23 cellular contexts compared by ENCODE assay signal in genomic region chr1:2337081-2337480, GRCh38.
"Had no signal": no experiment of that assay in that cellular context is flagged by ENCODE, and none has a peak within 500 bp of the region (broad histone marks: within the 10 kb centered on the region; RNA-seq: fewer than 3 reads in every experiment).

No MANE protein-coding gene starts in this region.

- H3K36me3 ChIP-seq: colonic mucosa, esophagus muscularis mucosa, esophagus squamous epithelium, gastrocnemius medialis, gastroesophageal sphincter, heart left ventricle, heart right ventricle had no signal

- DNase-seq: colonic mucosa; cortex of kidney; dermis blood vessel endothelial cell; dorsolateral prefrontal cortex; effector CD4-positive, alpha-beta T cell; effector CD8-positive, alpha-beta T cell; effector memory CD4-positive, alpha-beta T cell; effector memory CD8-positive, alpha-beta T cell; endodermal cell; erythroblast; esophagus squamous epithelium; foreskin fibroblast; foreskin keratinocyte; foreskin melanocyte; gastrocnemius medialis; glutamatergic neuron; head of caudate nucleus; heart left ventricle; heart right ventricle had no signal

- H3K4me3 ChIP-seq: colonic mucosa, coronary artery, dorsolateral prefrontal cortex, esophagus muscularis mucosa, esophagus squamous epithelium, gastrocnemius medialis, gastroesophageal sphincter, heart left ventricle, heart right ventricle had no signal

- H3K27ac ChIP-seq: colonic mucosa, coronary artery, dorsolateral prefrontal cortex, epithelial cell of prostate, esophagus muscularis mucosa, esophagus squamous epithelium, foreskin keratinocyte, gastrocnemius medialis, gastroesophageal sphincter, heart left ventricle, heart right ventricle had no signal

- H3K27me3 ChIP-seq: colonic mucosa, dorsolateral prefrontal cortex, esophagus muscularis mucosa, gastroesophageal sphincter, heart left ventricle, heart right ventricle had no signal

- H3K4me1 ChIP-seq: colonic mucosa, esophagus muscularis mucosa, foreskin keratinocyte, gastrocnemius medialis, gastroesophageal sphincter, heart left ventricle, heart right ventricle had no signal

- H3K9me3 ChIP-seq: colonic mucosa, esophagus muscularis mucosa, esophagus squamous epithelium, gastrocnemius medialis, gastroesophageal sphincter, heart left ventricle, heart right ventricle had no signal
